Comparison of ENCODE assay signal across 2 cellular contexts in genomic region chr19:13999085-13999484, GRCh38.
A peak's percentile ranks its signal among the peaks of the same experiment; 100 is the strongest.
TF ChIP-seq lines count a peak whose summit lies in the region.

No MANE protein-coding gene starts in this region.

TF ChIP-seq in HepG2, 621 proteins besides CTCF, POLR2A, EP300 and RAD21:
- no peak for TF ChIP-seq CEBPG (CRISPR knock-in tag; IDR thresholded peaks at IDR 0.05)
- no peak for TF ChIP-seq ZNF740 (CRISPR knock-in tag; IDR thresholded peaks at IDR 0.05)
- peak; percentile 100 for TF ChIP-seq ZFP90 (CRISPR knock-in tag; IDR thresholded peaks at IDR 0.05; ENCODE audit: borderline replicate concordance)

TF ChIP-seq in K562, 482 proteins besides CTCF, POLR2A, EP300 and RAD21:
- TF ChIP-seq RBM25 (IDR thresholded peaks at IDR 0.05; ENCODE audit: low read depth, low read length, severe bottlenecking), result peak; percentile 75
- TF ChIP-seq NR4A1 (CRISPR knock-in tag; IDR thresholded peaks at IDR 0.05), result no peak
- TF ChIP-seq NR4A1 (tag; IDR thresholded peaks at IDR 0.05), result no peak
- no peak for TF ChIP-seq IRF1 (CRISPR knock-in tag; IDR thresholded peaks at IDR 0.05; ENCODE audit: borderline replicate concordance)
- TF ChIP-seq ZBTB1 (CRISPR knock-in tag; IDR thresholded peaks at IDR 0.05; ENCODE audit: borderline replicate concordance, low read depth), result no peak
- TF ChIP-seq ZFP1 (CRISPR knock-in tag; IDR thresholded peaks at IDR 0.05), result no peak
